Comparison of ENCODE assay signal across 8 cellular contexts in genomic region chr5:67094476-67095300, GRCh38.
DNase-seq lines count a peak whose midpoint lies in the region; ATAC-seq, FAIRE-seq and TF ChIP-seq lines count a peak whose summit lies in the region.

No MANE protein-coding gene starts in this region.

- POLR2A ChIA-PET in K562 (lab: Yijun Ruan, JAX), result no interaction called here

- TF ChIP-seq RAD21 in K562 (CRISPR knock-in tag; conservative IDR thresholded peaks at IDR 0.05 in 1 of 2, IDR thresholded peaks at IDR 0.05 in 1 of 2), result no peak

- H3K79me2 ChIP-seq in K562 (ENCODE audit: control insufficient read depth, insufficient read depth, low read length), result no peaks in the 10 kb centered on the region

- H3K4me3 ChIP-seq in K562 (no peak overlapping the region), right cardiac atrium (ENCODE audit: low read length) (no peak overlapping the region)

- in situ Hi-C loops in K562 (cut with MboI), result no loop called here

- intact Hi-C loops in K562 (cut with micrococcal nuclease), result no loop called here
- intact Hi-C loops in right cardiac atrium (cut with DNase I), result loop anchor here in 2 of 4 donors (10.0 kb wide), 2 partner anchors 90 to 110 kb away; no protein-coding TSS in a partner anchor

- no peaks in the 10 kb centered on the region for H3K4me1 ChIP-seq in K562 (replicated peaks in 1 of 2; ENCODE audit: control insufficient read depth in 2 of 2, insufficient read depth in 2 of 2, low read length in 2 of 2)
- peaks cover 7% of the 10 kb centered on the region for H3K4me1 ChIP-seq in right cardiac atrium (ENCODE audit: control insufficient read depth, insufficient read depth, low read length)

- TF ChIP-seq CTCF in K562 (IDR thresholded peaks at IDR 0.05 in 2 of 3, conservative IDR thresholded peaks at IDR 0.05 in 1 of 3; ENCODE audit: insufficient read depth in 2 of 3, low read depth in 1 of 3, low read length in 3 of 3), result no peak

- H3K4me2 ChIP-seq in K562 (ENCODE audit: insufficient read depth, low read length), result no peak overlapping the region

- H3K9me1 ChIP-seq in K562 (ENCODE audit: control insufficient read depth, insufficient read depth, low read length), result no peaks in the 10 kb centered on the region

- H3K27me3 ChIP-seq in K562 (ENCODE audit: control insufficient read depth in 2 of 2, insufficient read depth in 2 of 2, low read length in 2 of 2), result no peaks in the 10 kb centered on the region
- H3K27me3 ChIP-seq in right cardiac atrium (ENCODE audit: control insufficient read depth, insufficient read depth), result no peaks in the 10 kb centered on the region

- 63% methylated on average over 4 of the region's 4 CpGs for WGBS in K562 (ENCODE audit: insufficient coverage, low coverage, missing lambda C conversion rate)
- WGBS in right cardiac atrium, result 44% methylated on average over 4 of the region's 4 CpGs

- TF ChIP-seq POLR2A in K562 (conservative IDR thresholded peaks at IDR 0.05), result no peak

- H3K9me3 ChIP-seq in K562 (replicated peaks; ENCODE audit: control insufficient read depth, insufficient read depth, low read depth, low read length) (no peaks in the 10 kb centered on the region), right cardiac atrium (ENCODE audit: control insufficient read depth, low read length) (no peaks in the 10 kb centered on the region)

- H3K9ac ChIP-seq in K562 (ENCODE audit: insufficient read depth in 1 of 2, low read depth in 2 of 2, low read length in 2 of 2), result no peak overlapping the region

- ATAC-seq in K562, result no peak
- peak; percentile 59 to 60 for ATAC-seq in right cardiac atrium
- no peak for ATAC-seq in HG03521 (IDR thresholded peaks at IDR 0.05; ENCODE audit: unreplicated experiment)

- peak; percentile 56 for FAIRE-seq in K562 (lab: Jason Lieb, UNC)

- peaks cover 3% of the 10 kb centered on the region; the same call in 2 of the 3 replicates for H3K36me3 ChIP-seq in K562 (ENCODE audit: control insufficient read depth, insufficient read depth, low read length)

- no peak overlapping the region for H2AFZ ChIP-seq in K562 (ENCODE audit: low read depth, low read length)

- no TSS peak for BruUV-seq in K562 (replicated peaks; lab: Mats Ljungman, UMichigan)

- CTCF ChIA-PET in K562 (lab: Yijun Ruan, JAX; ENCODE audit: low intra/inter-chr PET ratio), result no interaction called here

- no peak for TF ChIP-seq EP300 in K562 (IDR thresholded peaks at IDR 0.05; ENCODE audit: low read length)

- no peak overlapping the region for H3K27ac ChIP-seq in K562 (ENCODE audit: extremely low read depth, low read depth, low read length)
- peak overlapping the region; percentile 98 for H3K27ac ChIP-seq in right cardiac atrium (ENCODE audit: low read length)

- no peaks in the 10 kb centered on the region for H4K20me1 ChIP-seq in K562 (replicated peaks; ENCODE audit: control insufficient read depth, insufficient read depth, low read length)

- peak; percentile 16 for DNase-seq in GM03348 (ENCODE audit: low spot score)
- no peak for DNase-seq in K562 (ENCODE audit: extremely low read depth in 1 of 4, low spot score in 3 of 4)
- peak in 2 of 3 donors; percentile 12 to 37 for DNase-seq in right cardiac atrium
- peak; percentile 91 for DNase-seq in renal cortical epithelial cell (ENCODE audit: low read depth)
- DNase-seq in activated effector memory CD4-positive, alpha-beta T cell treated with anti-CD3 and anti-CD28 coated beads, Interleukin-2, amount 50 U/mL, for 16 hours, result no peak
- DNase-seq in T-helper 2 cell, result no peak
- DNase-seq in putamen (ENCODE audit: low spot score), result no peak

TF ChIP-seq in K562, 482 proteins besides CTCF, POLR2A, EP300 and RAD21:
- TF ChIP-seq ZNF316 (IDR thresholded peaks at IDR 0.05), result peak; percentile 67
- TF ChIP-seq MTA3 (IDR thresholded peaks at IDR 0.05; ENCODE audit: borderline replicate concordance), result no peak
- TF ChIP-seq C11orf30 (IDR thresholded peaks at IDR 0.05; ENCODE audit: low read depth), result peak; percentile 53
- no peak for TF ChIP-seq ZNF280B (CRISPR knock-in tag; IDR thresholded peaks at IDR 0.05)
- no peak for TF ChIP-seq HOXB6 (CRISPR knock-in tag; IDR thresholded peaks at IDR 0.05; ENCODE audit: borderline replicate concordance)
- TF ChIP-seq MAFF (IDR thresholded peaks at IDR 0.05; ENCODE audit: low read length), result 0 out of 2 replicates have a peak, but pooled peaks have one; percentile 5

Comparison
In these comparisons a context has a peak if more than half of its experiments do, and no peak if none do; other contexts are left out.
1. DNase-seq: peak in GM03348 (single experiment), right cardiac atrium (2 of 3) and renal cortical epithelial cell (single experiment); none in K562 (0 of 4), activated effector memory CD4-positive, alpha-beta T cell treated with anti-CD3 and anti-CD28 coated beads, Interleukin-2, amount 50 U/mL, for 16 hours (single experiment), T-helper 2 cell (0 of 5) and putamen (single experiment).
2. ATAC-seq: peak in right cardiac atrium (2 of 2); none in K562 (single experiment) and HG03521 (single experiment).